Comparison of ENCODE assay signal across 8 cellular contexts in the genomic region with DNA sequence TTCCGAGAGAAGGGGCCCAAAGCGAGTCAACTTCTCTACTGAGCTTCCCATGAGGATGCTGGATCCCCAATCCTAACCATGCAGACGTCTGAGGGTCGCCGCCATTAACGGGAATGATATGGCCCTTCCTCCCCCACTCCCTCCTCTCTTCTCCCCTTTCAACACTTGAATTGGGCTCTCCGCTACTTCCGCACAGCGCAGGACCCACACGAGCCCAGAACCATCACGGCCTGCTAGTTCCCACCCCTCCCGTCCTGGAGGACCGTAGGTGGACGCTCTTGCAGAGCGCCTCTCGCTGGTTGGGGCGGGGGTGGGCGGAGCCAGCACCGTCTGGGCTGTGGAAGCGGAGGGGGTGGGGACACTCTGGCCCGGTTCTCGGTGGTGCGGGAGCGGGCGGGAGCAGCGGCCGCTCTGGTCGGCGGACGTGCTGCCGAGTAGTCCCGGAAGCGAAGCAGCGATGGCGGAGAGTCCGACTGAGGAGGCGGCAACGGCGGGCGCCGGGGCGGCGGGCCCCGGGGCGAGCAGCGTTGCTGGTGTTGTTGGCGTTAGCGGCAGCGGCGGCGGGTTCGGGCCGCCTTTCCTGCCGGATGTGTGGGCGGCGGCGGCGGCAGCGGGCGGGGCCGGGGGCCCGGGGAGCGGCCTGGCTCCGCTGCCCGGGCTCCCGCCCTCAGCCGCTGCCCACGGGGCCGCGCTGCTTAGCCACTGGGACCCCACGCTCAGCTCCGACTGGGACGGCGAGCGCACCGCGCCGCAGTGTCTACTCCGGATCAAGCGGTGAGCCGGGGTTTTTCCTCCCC. TPM values are rescaled to one million over a fixed set of nuclear protein-coding genes. Genes with fewer than 3 reads are reported as not detected.
A peak's percentile ranks its signal among the peaks of the same experiment; 100 is the strongest.
DNase-seq lines count a peak whose midpoint lies in the region; ATAC-seq and TF ChIP-seq lines count a peak whose summit lies in the region.

UBE2Z (plus strand) TSS at position 361 of the 797 bp plus-strand sequence; CDS start at position 458, 97 bp downstream.

- peak within 1 kb of the TSS; percentile 65 to 70 for H3K4me3 ChIP-seq in left lung

- peaks cover 37% of the 10 kb centered on the region for H3K36me3 Mint-ChIP-seq in activated CD4-positive, alpha-beta T cell treated with anti-CD3 and anti-CD28 coated beads, Interleukin-2, amount 10 ng/mL, durations not matched to agents 7 days and 5 days (ENCODE audit: low read depth)

- no peaks in the 10 kb centered on the region for H3K27me3 Mint-ChIP-seq in activated CD4-positive, alpha-beta T cell treated with anti-CD3 and anti-CD28 coated beads, Interleukin-2, amount 10 ng/mL, durations not matched to agents 7 days and 5 days

- CTCF ChIA-PET in activated CD4-positive, alpha-beta T cell treated with anti-CD3 and anti-CD28 coated beads, Interleukin-2, amount 10 ng/mL, durations not matched to agents 7 days and 5 days (lab: Charles Lee), result interaction anchor here (0.7 to 1.9 kb wide), 2 partner anchors 12 to 16 kb away, joined by 3 to 6 read pairs; partner anchors contain the start of gene ATP5MC1

- H3K27ac Mint-ChIP-seq in activated CD4-positive, alpha-beta T cell treated with anti-CD3 and anti-CD28 coated beads, Interleukin-2, amount 10 ng/mL, durations not matched to agents 7 days and 5 days, result peak within 1 kb of the TSS; percentile 94

- TF ChIP-seq CTCF in left lung (IDR thresholded peaks at IDR 0.05), result no peak

- peaks cover 0 to 22% of the 10 kb centered on the region in 2 donors for H3K36me3 ChIP-seq in left lung

- peaks cover 16 to 46% of the 10 kb centered on the region in 2 donors for H3K4me1 ChIP-seq in left lung

- POLR2A ChIA-PET in activated CD4-positive, alpha-beta T cell treated with anti-CD3 and anti-CD28 coated beads, Interleukin-2, amount 10 ng/mL, durations not matched to agents 7 days and 5 days (lab: Charles Lee), result interaction anchor here (0.6 to 1.9 kb wide), 2 partner anchors 15 to 16 kb away, joined by 3 to 7 read pairs; partner anchors contain the start of gene ATP5MC1

- H3K4me3 Mint-ChIP-seq in activated CD4-positive, alpha-beta T cell treated with anti-CD3 and anti-CD28 coated beads, Interleukin-2, amount 10 ng/mL, durations not matched to agents 7 days and 5 days, result peak within 1 kb of the TSS; percentile 97

- H3K27me3 ChIP-seq in left lung, result no peaks in the 10 kb centered on the region

- ATAC-seq in GM19324 (IDR thresholded peaks at IDR 0.05; ENCODE audit: low FRiP score, unreplicated experiment), result peak; percentile 92
- peak; percentile 55 for ATAC-seq in HG03469 (IDR thresholded peaks at IDR 0.05; ENCODE audit: unreplicated experiment)
- ATAC-seq in left lung, result peak; percentile 98

- H3K9me3 ChIP-seq in left lung, result no peaks in the 10 kb centered on the region

- H3K9me3 Mint-ChIP-seq in activated CD4-positive, alpha-beta T cell treated with anti-CD3 and anti-CD28 coated beads, Interleukin-2, amount 10 ng/mL, durations not matched to agents 7 days and 5 days, result no peaks in the 10 kb centered on the region

- intact Hi-C loops in left lung (cut with DNase I), result no loop called here

- peak within 1 kb of the TSS; percentile 92 to 93 for H3K27ac ChIP-seq in left lung

- DNase-seq in C1 segment of cervical spinal cord (lab: John Stamatoyannopoulos, UW) (peak; percentile 70 to 97 (median 92)), NCI-H526 treated with DMSO at 0.1 percent for 48 hours (lab: John Stamatoyannopoulos, UW) (peak; percentile 84), dedifferentiated amniotic fluid mesenchymal stem cell (ENCODE audit: extremely low spot score) (peak; percentile 86), left lung (peak; percentile 93 to 97)
- peak; percentile 91 for DNase-seq in activated CD4-positive, alpha-beta T cell treated with anti-CD3 and anti-CD28 coated beads, Interleukin-2, amount 10 ng/mL, durations not matched to agents 7 days and 5 days
- DNase-seq in stimulated activated CD4-positive, alpha-beta T cell treated with anti-CD3 and anti-CD28 coated beads, Interleukin-2, amount 100 ng/mL, for 48 hours, result peak; percentile 82 to 85

- H3K4me1 Mint-ChIP-seq in activated CD4-positive, alpha-beta T cell treated with anti-CD3 and anti-CD28 coated beads, Interleukin-2, amount 10 ng/mL, durations not matched to agents 7 days and 5 days, result peaks cover 51% of the 10 kb centered on the region

RNA-seq across cellular contexts. Expression of gene UBE2Z, which starts in this region (rescaled TPM):
- 10 to 100 TPM; 74.5 to 76.5 TPM for total RNA-seq in activated CD4-positive, alpha-beta T cell treated with anti-CD3 and anti-CD28 coated beads, Interleukin-2, amount 10 ng/mL, durations not matched to agents 7 days and 5 days
- 10 to 100 TPM; 65.8 to 70.3 TPM for total RNA-seq in left lung

Comparison
In these comparisons a context has a peak if more than half of its experiments do, and no peak if none do; other contexts are left out.
1. Peak in every context shown above with its lines: DNase-seq, ATAC-seq, H3K4me3 ChIP-seq and H3K27ac ChIP-seq.